Comparison of ENCODE assay signal across 1 cellular context in the genomic region with DNA sequence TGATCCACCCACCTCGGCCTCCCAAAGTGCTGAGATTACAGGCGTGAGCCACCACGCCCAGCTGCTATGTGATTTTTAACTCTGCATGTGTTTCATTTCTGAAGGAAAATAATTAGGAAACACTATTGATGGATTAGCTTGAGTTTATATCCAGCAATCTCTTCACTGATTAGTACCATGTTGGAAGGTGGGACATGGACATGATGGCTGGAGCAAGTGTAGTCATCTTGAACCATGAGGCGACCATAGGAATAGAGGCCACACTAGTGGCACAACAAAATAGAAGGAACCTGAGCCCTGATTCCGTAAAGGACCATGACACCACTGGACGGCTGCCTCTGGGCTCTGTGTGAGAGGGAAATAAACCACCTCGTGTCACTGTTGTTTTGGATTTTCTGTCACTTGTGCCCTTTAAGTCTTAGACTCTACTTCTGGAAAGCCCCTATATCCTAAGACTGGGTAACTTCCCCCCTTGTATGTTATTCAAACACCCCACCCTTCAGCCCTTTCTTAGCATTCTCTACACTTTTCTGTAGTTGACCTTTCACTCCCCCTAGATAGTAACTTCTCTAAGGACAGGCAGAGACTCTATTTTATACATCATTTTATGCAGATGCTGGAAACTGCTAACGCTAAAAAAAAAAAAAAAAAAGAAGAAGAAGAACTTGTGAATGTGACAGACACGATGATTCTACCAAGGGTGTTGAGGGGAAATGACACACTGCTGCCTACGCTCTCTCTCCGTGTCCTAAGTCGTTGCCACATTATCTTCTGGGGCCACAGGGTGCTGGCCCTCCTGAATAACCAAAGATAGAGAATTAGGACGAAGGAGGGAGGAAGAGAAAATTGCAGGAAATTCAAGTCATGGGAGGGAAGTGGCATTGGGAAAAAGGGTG.
TF ChIP-seq lines count a peak whose summit lies in the region.

No MANE protein-coding gene starts in this region.

TF ChIP-seq in K562, 482 proteins besides CTCF, POLR2A, EP300 and RAD21 (continued from another document):
- TF ChIP-seq, protein P1, sequence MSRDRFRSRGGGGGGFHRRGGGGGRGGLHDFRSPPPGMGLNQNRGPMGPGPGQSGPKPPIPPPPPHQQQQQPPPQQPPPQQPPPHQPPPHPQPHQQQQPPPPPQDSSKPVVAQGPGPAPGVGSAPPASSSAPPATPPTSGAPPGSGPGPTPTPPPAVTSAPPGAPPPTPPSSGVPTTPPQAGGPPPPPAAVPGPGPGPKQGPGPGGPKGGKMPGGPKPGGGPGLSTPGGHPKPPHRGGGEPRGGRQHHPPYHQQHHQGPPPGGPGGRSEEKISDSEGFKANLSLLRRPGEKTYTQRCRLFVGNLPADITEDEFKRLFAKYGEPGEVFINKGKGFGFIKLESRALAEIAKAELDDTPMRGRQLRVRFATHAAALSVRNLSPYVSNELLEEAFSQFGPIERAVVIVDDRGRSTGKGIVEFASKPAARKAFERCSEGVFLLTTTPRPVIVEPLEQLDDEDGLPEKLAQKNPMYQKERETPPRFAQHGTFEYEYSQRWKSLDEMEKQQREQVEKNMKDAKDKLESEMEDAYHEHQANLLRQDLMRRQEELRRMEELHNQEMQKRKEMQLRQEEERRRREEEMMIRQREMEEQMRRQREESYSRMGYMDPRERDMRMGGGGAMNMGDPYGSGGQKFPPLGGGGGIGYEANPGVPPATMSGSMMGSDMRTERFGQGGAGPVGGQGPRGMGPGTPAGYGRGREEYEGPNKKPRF (IDR thresholded peaks at IDR 0.05; ENCODE audit: low read depth, low read length) = no peak
- no peak for TF ChIP-seq KDM2B (CRISPR knock-in tag; IDR thresholded peaks at IDR 0.05)
- no peak for TF ChIP-seq NFATC3 (IDR thresholded peaks at IDR 0.05)
- no peak for TF ChIP-seq DMBX1 (CRISPR knock-in tag; IDR thresholded peaks at IDR 0.05; ENCODE audit: borderline replicate concordance)
- TF ChIP-seq RBM25 (IDR thresholded peaks at IDR 0.05; ENCODE audit: low read depth, low read length, severe bottlenecking) = peak; percentile 87
- no peak for TF ChIP-seq ZNF140 (CRISPR knock-in tag; IDR thresholded peaks at IDR 0.05)
- TF ChIP-seq RUNX1 (IDR thresholded peaks at IDR 0.05; ENCODE audit: low read depth) = no peak
- TF ChIP-seq DEAF1 (CRISPR knock-in tag; IDR thresholded peaks at IDR 0.05) = no peak
- TF ChIP-seq, protein P2, sequence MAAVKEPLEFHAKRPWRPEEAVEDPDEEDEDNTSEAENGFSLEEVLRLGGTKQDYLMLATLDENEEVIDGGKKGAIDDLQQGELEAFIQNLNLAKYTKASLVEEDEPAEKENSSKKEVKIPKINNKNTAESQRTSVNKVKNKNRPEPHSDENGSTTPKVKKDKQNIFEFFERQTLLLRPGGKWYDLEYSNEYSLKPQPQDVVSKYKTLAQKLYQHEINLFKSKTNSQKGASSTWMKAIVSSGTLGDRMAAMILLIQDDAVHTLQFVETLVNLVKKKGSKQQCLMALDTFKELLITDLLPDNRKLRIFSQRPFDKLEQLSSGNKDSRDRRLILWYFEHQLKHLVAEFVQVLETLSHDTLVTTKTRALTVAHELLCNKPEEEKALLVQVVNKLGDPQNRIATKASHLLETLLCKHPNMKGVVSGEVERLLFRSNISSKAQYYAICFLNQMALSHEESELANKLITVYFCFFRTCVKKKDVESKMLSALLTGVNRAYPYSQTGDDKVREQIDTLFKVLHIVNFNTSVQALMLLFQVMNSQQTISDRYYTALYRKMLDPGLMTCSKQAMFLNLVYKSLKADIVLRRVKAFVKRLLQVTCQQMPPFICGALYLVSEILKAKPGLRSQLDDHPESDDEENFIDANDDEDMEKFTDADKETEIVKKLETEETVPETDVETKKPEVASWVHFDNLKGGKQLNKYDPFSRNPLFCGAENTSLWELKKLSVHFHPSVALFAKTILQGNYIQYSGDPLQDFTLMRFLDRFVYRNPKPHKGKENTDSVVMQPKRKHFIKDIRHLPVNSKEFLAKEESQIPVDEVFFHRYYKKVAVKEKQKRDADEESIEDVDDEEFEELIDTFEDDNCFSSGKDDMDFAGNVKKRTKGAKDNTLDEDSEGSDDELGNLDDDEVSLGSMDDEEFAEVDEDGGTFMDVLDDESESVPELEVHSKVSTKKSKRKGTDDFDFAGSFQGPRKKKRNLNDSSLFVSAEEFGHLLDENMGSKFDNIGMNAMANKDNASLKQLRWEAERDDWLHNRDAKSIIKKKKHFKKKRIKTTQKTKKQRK (IDR thresholded peaks at IDR 0.05; ENCODE audit: borderline replicate concordance, low read depth, low read length) = no peak
- TF ChIP-seq RFX7 (CRISPR knock-in tag; IDR thresholded peaks at IDR 0.05) = no peak
- TF ChIP-seq HMG20B (CRISPR knock-in tag; IDR thresholded peaks at IDR 0.05) = no peak
- TF ChIP-seq CTCFL (IDR thresholded peaks at IDR 0.05; ENCODE audit: borderline replicate concordance, insufficient read depth, low read depth, low read length, poor library complexity, severe bottlenecking) = no peak
- TF ChIP-seq TARDBP (IDR thresholded peaks at IDR 0.05) = 0 out of 2 replicates have a peak, but pooled peaks have one; percentile 35
- TF ChIP-seq TAL1 (IDR thresholded peaks at IDR 0.05) = peak; percentile 93
- no peak for TF ChIP-seq KAT8 (IDR thresholded peaks at IDR 0.05; ENCODE audit: low read depth)
- no peak for TF ChIP-seq PURB (CRISPR knock-in tag; IDR thresholded peaks at IDR 0.05; ENCODE audit: low read depth)
- no peak for TF ChIP-seq SP1 (CRISPR knock-in tag; IDR thresholded peaks at IDR 0.05)
- TF ChIP-seq, protein P3, sequence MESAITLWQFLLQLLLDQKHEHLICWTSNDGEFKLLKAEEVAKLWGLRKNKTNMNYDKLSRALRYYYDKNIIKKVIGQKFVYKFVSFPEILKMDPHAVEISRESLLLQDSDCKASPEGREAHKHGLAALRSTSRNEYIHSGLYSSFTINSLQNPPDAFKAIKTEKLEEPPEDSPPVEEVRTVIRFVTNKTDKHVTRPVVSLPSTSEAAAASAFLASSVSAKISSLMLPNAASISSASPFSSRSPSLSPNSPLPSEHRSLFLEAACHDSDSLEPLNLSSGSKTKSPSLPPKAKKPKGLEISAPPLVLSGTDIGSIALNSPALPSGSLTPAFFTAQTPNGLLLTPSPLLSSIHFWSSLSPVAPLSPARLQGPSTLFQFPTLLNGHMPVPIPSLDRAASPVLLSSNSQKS (CRISPR knock-in tag; IDR thresholded peaks at IDR 0.05) = no peak
- no peak for TF ChIP-seq ZBTB17 (CRISPR knock-in tag; IDR thresholded peaks at IDR 0.05)
- TF ChIP-seq NR1H2 (CRISPR knock-in tag; IDR thresholded peaks at IDR 0.05) = no peak
- TF ChIP-seq XRCC4 (IDR thresholded peaks at IDR 0.05; ENCODE audit: extremely low read depth, insufficient read depth, insufficient read length) = no peak
- TF ChIP-seq ZNF280A (IDR thresholded peaks at IDR 0.05; ENCODE audit: low read depth, partially characterized antibody) = no peak
- TF ChIP-seq KLF13 (tag; IDR thresholded peaks at IDR 0.05; ENCODE audit: borderline replicate concordance, low read depth) = no peak
- no peak for TF ChIP-seq RB1 (IDR thresholded peaks at IDR 0.05; ENCODE audit: low read depth)
- TF ChIP-seq, protein P4, sequence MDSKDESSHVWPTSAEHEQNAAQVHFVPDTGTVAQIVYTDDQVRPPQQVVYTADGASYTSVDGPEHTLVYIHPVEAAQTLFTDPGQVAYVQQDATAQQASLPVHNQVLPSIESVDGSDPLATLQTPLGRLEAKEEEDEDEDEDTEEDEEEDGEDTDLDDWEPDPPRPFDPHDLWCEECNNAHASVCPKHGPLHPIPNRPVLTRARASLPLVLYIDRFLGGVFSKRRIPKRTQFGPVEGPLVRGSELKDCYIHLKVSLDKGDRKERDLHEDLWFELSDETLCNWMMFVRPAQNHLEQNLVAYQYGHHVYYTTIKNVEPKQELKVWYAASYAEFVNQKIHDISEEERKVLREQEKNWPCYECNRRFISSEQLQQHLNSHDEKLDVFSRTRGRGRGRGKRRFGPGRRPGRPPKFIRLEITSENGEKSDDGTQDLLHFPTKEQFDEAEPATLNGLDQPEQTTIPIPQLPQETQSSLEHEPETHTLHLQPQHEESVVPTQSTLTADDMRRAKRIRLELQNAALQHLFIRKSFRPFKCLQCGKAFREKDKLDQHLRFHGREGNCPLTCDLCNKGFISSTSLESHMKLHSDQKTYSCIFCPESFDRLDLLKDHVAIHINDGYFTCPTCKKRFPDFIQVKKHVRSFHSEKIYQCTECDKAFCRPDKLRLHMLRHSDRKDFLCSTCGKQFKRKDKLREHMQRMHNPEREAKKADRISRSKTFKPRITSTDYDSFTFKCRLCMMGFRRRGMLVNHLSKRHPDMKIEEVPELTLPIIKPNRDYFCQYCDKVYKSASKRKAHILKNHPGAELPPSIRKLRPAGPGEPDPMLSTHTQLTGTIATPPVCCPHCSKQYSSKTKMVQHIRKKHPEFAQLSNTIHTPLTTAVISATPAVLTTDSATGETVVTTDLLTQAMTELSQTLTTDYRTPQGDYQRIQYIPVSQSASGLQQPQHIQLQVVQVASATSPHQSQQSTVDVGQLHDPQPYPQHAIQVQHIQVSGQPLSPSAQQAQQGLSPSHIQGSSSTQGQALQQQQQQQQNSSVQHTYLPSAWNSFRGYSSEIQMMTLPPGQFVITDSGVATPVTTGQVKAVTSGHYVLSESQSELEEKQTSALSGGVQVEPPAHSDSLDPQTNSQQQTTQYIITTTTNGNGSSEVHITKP (IDR thresholded peaks at IDR 0.05; ENCODE audit: partially characterized antibody) = no peak
- TF ChIP-seq LARP7 (IDR thresholded peaks at IDR 0.05) = no peak
- TF ChIP-seq, protein P5, sequence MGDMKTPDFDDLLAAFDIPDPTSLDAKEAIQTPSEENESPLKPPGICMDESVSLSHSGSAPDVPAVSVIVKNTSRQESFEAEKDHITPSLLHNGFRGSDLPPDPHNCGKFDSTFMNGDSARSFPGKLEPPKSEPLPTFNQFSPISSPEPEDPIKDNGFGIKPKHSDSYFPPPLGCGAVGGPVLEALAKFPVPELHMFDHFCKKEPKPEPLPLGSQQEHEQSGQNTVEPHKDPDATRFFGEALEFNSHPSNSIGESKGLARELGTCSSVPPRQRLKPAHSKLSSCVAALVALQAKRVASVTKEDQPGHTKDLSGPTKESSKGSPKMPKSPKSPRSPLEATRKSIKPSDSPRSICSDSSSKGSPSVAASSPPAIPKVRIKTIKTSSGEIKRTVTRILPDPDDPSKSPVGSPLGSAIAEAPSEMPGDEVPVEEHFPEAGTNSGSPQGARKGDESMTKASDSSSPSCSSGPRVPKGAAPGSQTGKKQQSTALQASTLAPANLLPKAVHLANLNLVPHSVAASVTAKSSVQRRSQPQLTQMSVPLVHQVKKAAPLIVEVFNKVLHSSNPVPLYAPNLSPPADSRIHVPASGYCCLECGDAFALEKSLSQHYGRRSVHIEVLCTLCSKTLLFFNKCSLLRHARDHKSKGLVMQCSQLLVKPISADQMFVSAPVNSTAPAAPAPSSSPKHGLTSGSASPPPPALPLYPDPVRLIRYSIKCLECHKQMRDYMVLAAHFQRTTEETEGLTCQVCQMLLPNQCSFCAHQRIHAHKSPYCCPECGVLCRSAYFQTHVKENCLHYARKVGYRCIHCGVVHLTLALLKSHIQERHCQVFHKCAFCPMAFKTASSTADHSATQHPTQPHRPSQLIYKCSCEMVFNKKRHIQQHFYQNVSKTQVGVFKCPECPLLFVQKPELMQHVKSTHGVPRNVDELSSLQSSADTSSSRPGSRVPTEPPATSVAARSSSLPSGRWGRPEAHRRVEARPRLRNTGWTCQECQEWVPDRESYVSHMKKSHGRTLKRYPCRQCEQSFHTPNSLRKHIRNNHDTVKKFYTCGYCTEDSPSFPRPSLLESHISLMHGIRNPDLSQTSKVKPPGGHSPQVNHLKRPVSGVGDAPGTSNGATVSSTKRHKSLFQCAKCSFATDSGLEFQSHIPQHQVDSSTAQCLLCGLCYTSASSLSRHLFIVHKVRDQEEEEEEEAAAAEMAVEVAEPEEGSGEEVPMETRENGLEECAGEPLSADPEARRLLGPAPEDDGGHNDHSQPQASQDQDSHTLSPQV (IDR thresholded peaks at IDR 0.05) = no peak; the same call in 1 of the 2 replicates
- TF ChIP-seq, protein P6, sequence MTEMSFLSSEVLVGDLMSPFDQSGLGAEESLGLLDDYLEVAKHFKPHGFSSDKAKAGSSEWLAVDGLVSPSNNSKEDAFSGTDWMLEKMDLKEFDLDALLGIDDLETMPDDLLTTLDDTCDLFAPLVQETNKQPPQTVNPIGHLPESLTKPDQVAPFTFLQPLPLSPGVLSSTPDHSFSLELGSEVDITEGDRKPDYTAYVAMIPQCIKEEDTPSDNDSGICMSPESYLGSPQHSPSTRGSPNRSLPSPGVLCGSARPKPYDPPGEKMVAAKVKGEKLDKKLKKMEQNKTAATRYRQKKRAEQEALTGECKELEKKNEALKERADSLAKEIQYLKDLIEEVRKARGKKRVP (CRISPR knock-in tag; IDR thresholded peaks at IDR 0.05) = no peak
- TF ChIP-seq RHOXF2B (CRISPR knock-in tag; conservative IDR thresholded peaks at IDR 0.05) = no peak
- TF ChIP-seq ZNF175 (CRISPR knock-in tag; IDR thresholded peaks at IDR 0.05; ENCODE audit: low read depth) = 0 out of 2 replicates have a peak, but pooled peaks have one; percentile 68
- no peak for TF ChIP-seq SREBF2 (CRISPR knock-in tag; IDR thresholded peaks at IDR 0.05)
- TF ChIP-seq SNRNP70 (optimal IDR thresholded peaks at IDR 0.05; ENCODE audit: low read depth, low read length) = no peak
- no peak for TF ChIP-seq WHSC1 (IDR thresholded peaks at IDR 0.05; ENCODE audit: low read length)
TF ChIP-seq in K562: peak in this region for 81.
